ENCODE assay signal across 1 cellular context in genomic region chr1:246198141-246198820, GRCh38.
TF ChIP-seq lines count a peak whose summit lies in the region.

No MANE protein-coding gene starts in this region.

TF ChIP-seq in GM23338, 12 proteins besides CTCF, POLR2A, EP300 and RAD21 (continued from another document):
- TF ChIP-seq REST (IDR thresholded peaks at IDR 0.05; ENCODE audit: unreplicated experiment), result no peak
- TF ChIP-seq NANOG (IDR thresholded peaks at IDR 0.05; ENCODE audit: borderline replicate concordance), result no peak
- TF ChIP-seq ZNF114 (CRISPR knock-in tag; IDR thresholded peaks at IDR 0.05), result no peak
- TF ChIP-seq EZH2 (IDR thresholded peaks at IDR 0.05; ENCODE audit: low read depth, unreplicated experiment), result no peak
